ENCODE assay signal across 8 cellular contexts in genomic region chr7:2645274-2645868, GRCh38. TPM values are rescaled to one million over a fixed set of nuclear protein-coding genes. Genes with fewer than 3 reads are reported as not detected.
DNase-seq lines count a peak whose midpoint lies in the region; ATAC-seq and TF ChIP-seq lines count a peak whose summit lies in the region.

No MANE protein-coding gene starts in this region.

- TF ChIP-seq CTCF in natural killer cell (IDR thresholded peaks at IDR 0.05), result no peak
- TF ChIP-seq CTCF in prostate gland (IDR thresholded peaks at IDR 0.05), result no peak

- H3K4me3 Mint-ChIP-seq in activated CD8-positive, alpha-beta T cell treated with anti-CD3 and anti-CD28 coated beads, Interleukin-2, amount 10 ng/mL, durations not matched to agents 7 days and 5 days, result peak overlapping the region; percentile 72
- H3K4me3 Mint-ChIP-seq in natural killer cell, result peak overlapping the region; percentile 91

- 64% methylated on average over 14 of the region's 14 CpGs for WGBS in prostate gland

- H3K4me1 Mint-ChIP-seq in activated CD8-positive, alpha-beta T cell treated with anti-CD3 and anti-CD28 coated beads, Interleukin-2, amount 10 ng/mL, durations not matched to agents 7 days and 5 days (ENCODE audit: low read depth), result peaks cover 33% of the 10 kb centered on the region
- H3K4me1 Mint-ChIP-seq in natural killer cell, result peaks cover 15 to 33% of the 10 kb centered on the region in 2 donors

- POLR2A ChIA-PET in activated CD8-positive, alpha-beta T cell treated with anti-CD3 and anti-CD28 coated beads, Interleukin-2, amount 10 ng/mL, durations not matched to agents 7 days and 5 days (lab: Charles Lee), result interaction anchor here (1.2 to 2.7 kb wide), 6 partner anchors 10 to 136 kb away, joined by 3 to 14 read pairs (median 6); partner anchors contain the start of gene TTYH3

- no peaks in the 10 kb centered on the region for H3K27me3 Mint-ChIP-seq in activated CD8-positive, alpha-beta T cell treated with anti-CD3 and anti-CD28 coated beads, Interleukin-2, amount 10 ng/mL, durations not matched to agents 7 days and 5 days (ENCODE audit: low read depth)
- no peaks in the 10 kb centered on the region for H3K27me3 Mint-ChIP-seq in natural killer cell (ENCODE audit: low read depth in 2 of 2)

- H3K4me3 ChIP-seq in prostate gland, result no peak overlapping the region

- H3K27ac Mint-ChIP-seq in activated CD8-positive, alpha-beta T cell treated with anti-CD3 and anti-CD28 coated beads, Interleukin-2, amount 10 ng/mL, durations not matched to agents 7 days and 5 days, result peak overlapping the region; percentile 95
- H3K27ac Mint-ChIP-seq in natural killer cell, result peak overlapping the region; percentile 74 to 88

- H3K36me3 ChIP-seq in prostate gland, result no peaks in the 10 kb centered on the region

- no peaks in the 10 kb centered on the region for H3K27me3 ChIP-seq in prostate gland (replicated peaks; ENCODE audit: insufficient read depth)

- peak; percentile 31 for DNase-seq in left ventricle myocardium superior
- DNase-seq in left cardiac atrium, result no peak
- peak; percentile 85 for DNase-seq in activated CD8-positive, alpha-beta T cell treated with anti-CD3 and anti-CD28 coated beads, Interleukin-2, amount 10 ng/mL, durations not matched to agents 7 days and 5 days
- DNase-seq in natural killer cell, result peak; percentile 60
- DNase-seq in NCI-H2227 (lab: John Stamatoyannopoulos, UW; ENCODE audit: unreplicated experiment), result no peak
- no peak for DNase-seq in prostate gland (ENCODE audit: low spot score)
- no peak for DNase-seq in NCI-H1436 (lab: John Stamatoyannopoulos, UW)

- peaks cover 2% of the 10 kb centered on the region for H3K36me3 Mint-ChIP-seq in activated CD8-positive, alpha-beta T cell treated with anti-CD3 and anti-CD28 coated beads, Interleukin-2, amount 10 ng/mL, durations not matched to agents 7 days and 5 days (ENCODE audit: low read depth)
- H3K36me3 Mint-ChIP-seq in natural killer cell, result no peaks in the 10 kb centered on the region

- no peak for TF ChIP-seq POLR2A in prostate gland (IDR thresholded peaks at IDR 0.05)

- H3K27ac ChIP-seq in prostate gland, result no peak overlapping the region

- CTCF ChIA-PET in activated CD8-positive, alpha-beta T cell treated with anti-CD3 and anti-CD28 coated beads, Interleukin-2, amount 10 ng/mL, durations not matched to agents 7 days and 5 days (lab: Charles Lee), result interaction anchor here (1.9 to 5.8 kb wide), 4 partner anchors 12 to 74 kb away, joined by 6 to 34 read pairs (median 11); no protein-coding TSS in a partner anchor

- no peaks in the 10 kb centered on the region for H3K9me3 ChIP-seq in prostate gland

- no peaks in the 10 kb centered on the region for H3K9me3 Mint-ChIP-seq in activated CD8-positive, alpha-beta T cell treated with anti-CD3 and anti-CD28 coated beads, Interleukin-2, amount 10 ng/mL, durations not matched to agents 7 days and 5 days (ENCODE audit: insufficient read depth)
- H3K9me3 Mint-ChIP-seq in natural killer cell, result no peaks in the 10 kb centered on the region

- ATAC-seq in left ventricle myocardium superior (no peak), left cardiac atrium (no peak), HG03521 (IDR thresholded peaks at IDR 0.05; ENCODE audit: unreplicated experiment) (peak; percentile 43), natural killer cell (peak; percentile 75 to 86 (median 82))
- ATAC-seq in activated CD8-positive, alpha-beta T cell treated with anti-CD3 and anti-CD28 coated beads, Interleukin-2, amount 10 ng/mL, durations not matched to agents 7 days and 5 days, result peak; percentile 79

- H3K4me1 ChIP-seq in prostate gland (replicated peaks), result peaks cover 9% of the 10 kb centered on the region

- intact Hi-C loops in left ventricle myocardium superior (cut with micrococcal nuclease) (no loop called here), left cardiac atrium (cut with DNase I) (no loop called here), natural killer cell (cut with micrococcal nuclease) (no loop called here), prostate gland (cut with DNase I) (no loop called here)

RNA-seq across cellular contexts. Expression of gene TTYH3, which starts 13.6 kb away (rescaled TPM):
- total RNA-seq in left ventricle myocardium superior (10.5 TPM), left cardiac atrium (10 to 100 TPM; 30.3 to 38.7 TPM), natural killer cell (10 to 100 TPM; 38.3 to 47.1 (median 42.4) TPM), prostate gland (10 to 100 TPM; 30.1 to 76.2 TPM)
- 10 to 100 TPM; 37.0 to 37.7 TPM for total RNA-seq in activated CD8-positive, alpha-beta T cell treated with anti-CD3 and anti-CD28 coated beads, Interleukin-2, amount 10 ng/mL, durations not matched to agents 7 days and 5 days

RNA-seq across cellular contexts. Expression of gene AMZ1, which starts 42.6 kb away (rescaled TPM):
- total RNA-seq in left ventricle myocardium superior (0.05 TPM), left cardiac atrium (under 1 TPM; 0.27 to 0.34 TPM), natural killer cell (1 to 10 TPM in 1 of 3 donors, under 1 TPM in 2; 0.07 to 1.2 (median 0.27) TPM), prostate gland (under 1 TPM in 1 of 2 donors, not detected in 1; 0.62 TPM)
- total RNA-seq in activated CD8-positive, alpha-beta T cell treated with anti-CD3 and anti-CD28 coated beads, Interleukin-2, amount 10 ng/mL, durations not matched to agents 7 days and 5 days, result not detected

Comparison
In these comparisons a context has a peak if more than half of its experiments do, and no peak if none do; other contexts are left out.
1. DNase-seq: peak in left ventricle myocardium superior (single experiment), activated CD8-positive, alpha-beta T cell treated with anti-CD3 and anti-CD28 coated beads, Interleukin-2, amount 10 ng/mL, durations not matched to agents 7 days and 5 days (single experiment) and natural killer cell (single experiment); none in left cardiac atrium (single experiment), NCI-H2227 (single experiment), prostate gland (single experiment) and NCI-H1436 (single experiment).
2. ATAC-seq: peak in HG03521 (single experiment), activated CD8-positive, alpha-beta T cell treated with anti-CD3 and anti-CD28 coated beads, Interleukin-2, amount 10 ng/mL, durations not matched to agents 7 days and 5 days (single experiment) and natural killer cell (3 of 3); none in left ventricle myocardium superior (single experiment) and left cardiac atrium (0 of 2).